In the genomic region with DNA sequence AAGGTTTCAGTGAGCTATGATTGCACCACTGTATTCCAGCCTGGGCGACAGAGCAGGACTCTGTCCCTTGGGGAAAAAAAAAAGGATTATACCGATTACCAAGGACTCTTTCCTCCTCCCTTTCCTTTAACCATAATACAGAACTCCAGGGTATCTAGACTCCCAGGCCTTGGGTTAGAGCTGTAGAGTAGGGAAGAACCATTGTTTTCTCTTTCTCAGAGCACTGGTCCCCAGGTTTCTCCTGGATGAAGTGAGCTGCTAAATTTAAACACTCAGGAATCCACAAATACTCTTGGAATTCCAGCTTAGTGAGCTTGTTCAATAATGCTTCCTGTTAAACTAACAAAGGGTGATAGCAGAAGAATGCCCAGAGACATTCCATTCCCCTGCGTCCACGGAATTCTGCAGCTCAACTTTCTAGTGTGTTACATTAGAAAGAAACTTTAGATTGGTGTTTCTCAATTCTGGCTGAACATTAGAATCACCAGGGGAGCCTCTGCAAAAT, we compare ENCODE assay signal across 10 cellular contexts. TPM values are rescaled to one million over a fixed set of nuclear protein-coding genes. Genes with fewer than 3 reads are reported as not detected.
DNase-seq lines count a peak whose midpoint lies in the region; ATAC-seq and TF ChIP-seq lines count a peak whose summit lies in the region.
"Had no signal": no experiment of that assay in that cellular context is flagged by ENCODE, and none has a peak within 500 bp of the region (broad histone marks: within the 10 kb centered on the region; RNA-seq: fewer than 3 reads in every experiment).

No MANE protein-coding gene starts in this region.

- DNase-seq in colonic mucosa (no peak), left colon (no peak), transverse colon (no peak), SIG-M5 (lab: John Stamatoyannopoulos, UW) (no peak), NCI-H748 treated with DMSO at 0.1 percent for 48 hours (lab: John Stamatoyannopoulos, UW) (no peak)
- DNase-seq in stimulated activated CD4-positive, alpha-beta T cell treated with anti-CD3 and anti-CD28 coated beads, Interleukin-2, amount 100 ng/mL, for 48 hours = no peak
- DNase-seq: NCI-H1930 had no signal

- TF ChIP-seq CTCF in colonic mucosa (IDR thresholded peaks at IDR 0.05) (no peak), transverse colon (IDR thresholded peaks at IDR 0.05) (no peak)

- no peak for TF ChIP-seq POLR2A in transverse colon (IDR thresholded peaks at IDR 0.05)

- no peaks in the 10 kb centered on the region for H3K27me3 ChIP-seq in HUES6 (ENCODE audit: control insufficient read depth, insufficient read depth, low read length)
- H3K27me3 ChIP-seq in colonic mucosa = no peaks in the 10 kb centered on the region
- no peaks in the 10 kb centered on the region for H3K27me3 ChIP-seq in transverse colon

- intact Hi-C loops in colonic mucosa (cut with DNase I) = no loop called here
- intact Hi-C loops in left colon (cut with DNase I, micrococcal nuclease) = no loop called here
- intact Hi-C loops in transverse colon (cut with DNase I; ENCODE audit: low total_unique reads) = no loop called here

- no peak for TF ChIP-seq EP300 in transverse colon (IDR thresholded peaks at IDR 0.05; ENCODE audit: low read depth)

- ATAC-seq in left colon = peak; percentile 34
- no peak for ATAC-seq in HG02610 (IDR thresholded peaks at IDR 0.05; ENCODE audit: unreplicated experiment)
- ATAC-seq: activated T-helper 17 cell treated with anti-CD3 and anti-CD28 coated beads, Interleukin-2, amount 50 U/mL, for 72 hours had no signal

- in situ Hi-C loops in transverse colon (cut with MboI; ENCODE audit: low pct_ligation_motif_present in 1 of 4, low pct_unique_long_range_greater_than_20kb in 1 of 4, low sequenced_read_pairs in 3 of 4) = loop anchor here in 3 of 4 donors (25.0 kb wide), 3 partner anchors 119 to 319 kb away; a partner anchor contains a TSS

- H3K36me3 ChIP-seq in HUES6 (ENCODE audit: control insufficient read depth, insufficient read depth, low read length) (no peaks in the 10 kb centered on the region), colonic mucosa (no peaks in the 10 kb centered on the region), transverse colon (no peaks in the 10 kb centered on the region)

- H3K4me3 ChIP-seq in HUES6 (ENCODE audit: low read depth, low read length) (no peak overlapping the region), colonic mucosa (no peak overlapping the region), transverse colon (no peak overlapping the region)

- 66 to 67% methylated on average over 4 of the region's 4 CpGs for WGBS in transverse colon (ENCODE audit: low coverage in 1 of 2), 2 donors

- H3K27ac ChIP-seq in HUES6 (ENCODE audit: low read depth, low read length) (peak overlapping the region; percentile 88), colonic mucosa (peak overlapping the region; percentile 34), transverse colon (peak overlapping the region; percentile 13 to 43 (median 38))

- H3K9ac ChIP-seq in HUES6 (ENCODE audit: low read length) = peak overlapping the region; percentile 61
- no peak overlapping the region for H3K9ac ChIP-seq in colonic mucosa (ENCODE audit: low read depth in 2 of 2, low read length in 2 of 2)

- H3K4me1 ChIP-seq in HUES6 (ENCODE audit: control insufficient read depth, insufficient read depth, low read length) = peaks cover 24% of the 10 kb centered on the region
- H3K4me1 ChIP-seq in colonic mucosa = no peaks in the 10 kb centered on the region
- H3K4me1 ChIP-seq in transverse colon = peaks cover 4 to 29% (median 9%) of the 10 kb centered on the region in 4 donors

- 0 out of 2 replicates have a peak, but pooled peaks cover 3% of the 10 kb centered on the region for H3K9me3 ChIP-seq in HUES6 (ENCODE audit: control insufficient read depth, insufficient read depth, low read depth, low read length)
- no peaks in the 10 kb centered on the region for H3K9me3 ChIP-seq in colonic mucosa
- H3K9me3 ChIP-seq in transverse colon = no peaks in the 10 kb centered on the region

RNA-seq across cellular contexts. Expression of a gene that starts 14.6 kb away (rescaled TPM):
- total RNA-seq in colonic mucosa (not detected), left colon (not detected), transverse colon (not detected)
- total RNA-seq: activated T-helper 17 cell treated with anti-CD3 and anti-CD28 coated beads, Interleukin-2, amount 50 U/mL, for 72 hours had no signal

RNA-seq across cellular contexts. Expression of a gene that starts 38.0 kb away (rescaled TPM):
- 10 to 100 TPM; 59.6 to 89.5 TPM for total RNA-seq in colonic mucosa
- 10 to 100 TPM; 87.2 to 99.3 TPM for total RNA-seq in left colon
- 100 to 1,000 TPM in 2 of 4 donors, 10 to 100 TPM in 2; 77.1 to 135 (median 105) TPM for total RNA-seq in transverse colon

RNA-seq across cellular contexts. Expression of a gene that starts 45.8 kb away (rescaled TPM):
- total RNA-seq in colonic mucosa (1 to 10 TPM in 1 of 2 donors, under 1 TPM in 1; 0.44 to 1.4 TPM), left colon (under 1 TPM; 0.18 to 0.78 TPM), transverse colon (1 to 10 TPM in 1 of 4 donors, under 1 TPM in 3; 0.60 to 1.1 (median 0.95) TPM)

Comparison
In these comparisons a context has a peak if more than half of its experiments do, and no peak if none do; other contexts are left out.
1. H3K27ac ChIP-seq: peak in every context shown above with its lines; median percentile 88 in HUES6; 38 in transverse colon; 34 in colonic mucosa.